ENCODE assay signal across 32 cellular contexts in genomic region chr19:33895366-33895765, GRCh38.
DNase-seq lines count a peak whose midpoint lies in the region; ATAC-seq, FAIRE-seq and TF ChIP-seq lines count a peak whose summit lies in the region.
"Had no signal": no experiment of that assay in that cellular context is flagged by ENCODE, and none has a peak within 500 bp of the region (broad histone marks: within the 10 kb centered on the region; RNA-seq: fewer than 3 reads in every experiment).

No MANE protein-coding gene starts in this region.

- peak overlapping the region; percentile 46 for H3K4me3 Mint-ChIP-seq in neural progenitor cell
- H3K4me3 Mint-ChIP-seq: B cell; CD14-positive monocyte; CD4-positive, alpha-beta memory T cell; CD4-positive, alpha-beta T cell; CD4-positive, CD25-positive, alpha-beta regulatory T cell; CD8-positive, alpha-beta memory T cell; CD8-positive, alpha-beta T cell had no signal

- no peak overlapping the region for H3K4me3 ChIP-seq in A549
- no peak overlapping the region for H3K4me3 ChIP-seq in neural progenitor cell
- H3K4me3 ChIP-seq: BLaER1; BLaER1 treated with 17β-estradiol and CSF1 and Interleukin-3, amounts not matched to agents 10 nM and 100 nM had no signal

- H3K4me1 ChIP-seq in A549: no peaks in the 10 kb centered on the region
- no peaks in the 10 kb centered on the region for H3K4me1 ChIP-seq in neural progenitor cell
- H3K4me1 ChIP-seq: BE2C; BLaER1; BLaER1 treated with 17β-estradiol and CSF1 and Interleukin-3, amounts not matched to agents 10 nM and 100 nM; Caco-2 had no signal

- in situ Hi-C loops in KBM-7 (cut with MboI; ENCODE audit: low pct_unique_long_range_greater_than_20kb, low sequenced_read_pairs): no loop called here

- no peak overlapping the region for H2AFZ ChIP-seq in neural progenitor cell (replicated peaks)

- TF ChIP-seq EP300 in A549 (IDR thresholded peaks at IDR 0.05): no peak

- no peaks in the 10 kb centered on the region for H3K79me2 ChIP-seq in neural progenitor cell (ENCODE audit: low read depth)

- no peaks in the 10 kb centered on the region for H3K36me3 Mint-ChIP-seq in neural progenitor cell
- H3K36me3 Mint-ChIP-seq: CD14-positive monocyte; CD4-positive, CD25-positive, alpha-beta regulatory T cell; CD8-positive, alpha-beta T cell had no signal

- no peaks in the 10 kb centered on the region for H3K36me3 ChIP-seq in neural progenitor cell
- H3K36me3 ChIP-seq: BE2C; BLaER1; BLaER1 treated with 17β-estradiol and CSF1 and Interleukin-3, amounts not matched to agents 10 nM and 100 nM had no signal

- peak; percentile 60 to 65; a peak in 5 of 6 replicates for ATAC-seq in A549
- ATAC-seq: CD8-positive, alpha-beta T cell had no signal

- no peaks in the 10 kb centered on the region for H3K4me1 Mint-ChIP-seq in neural progenitor cell
- H3K4me1 Mint-ChIP-seq: B cell; CD14-positive monocyte; CD4-positive, alpha-beta memory T cell; CD4-positive, CD25-positive, alpha-beta regulatory T cell; CD8-positive, alpha-beta memory T cell had no signal

- no peak for TF ChIP-seq POLR2A in A549 (IDR thresholded peaks at IDR 0.05; ENCODE audit: low read length)

- H3F3A ChIP-seq in neural progenitor cell (ENCODE audit: low read depth): no peaks in the 10 kb centered on the region

- H3K27ac ChIP-seq in A549 (no peak overlapping the region), neural progenitor cell (no peak overlapping the region)
- H3K27ac ChIP-seq: 22Rv1; BLaER1; BLaER1 treated with 17β-estradiol and CSF1 and Interleukin-3, amounts not matched to agents 10 nM and 100 nM; C4-2B had no signal

- H3K27ac Mint-ChIP-seq in neural progenitor cell: no peak overlapping the region
- H3K27ac Mint-ChIP-seq: B cell; CD4-positive, alpha-beta memory T cell; CD4-positive, alpha-beta T cell; CD4-positive, CD25-positive, alpha-beta regulatory T cell; CD8-positive, alpha-beta memory T cell; CD8-positive, alpha-beta T cell had no signal

- DNase-seq in A549 (ENCODE audit: low read depth in 1 of 2, low spot score in 1 of 2): no peak
- no peak for DNase-seq in neural progenitor cell (ENCODE audit: low spot score)
- DNase-seq in NCI-H2227 (lab: John Stamatoyannopoulos, UW; ENCODE audit: unreplicated experiment): no peak
- no peak for DNase-seq in KBM-7
- DNase-seq: 8988T; ACHN; AML-193; BE2C; C1 segment of cervical spinal cord; Caco-2; Calu3; CD4-positive, alpha-beta memory T cell; CD4-positive, alpha-beta T cell; CD4-positive, CD25-positive, alpha-beta regulatory T cell; CD8-positive, alpha-beta memory T cell; CD8-positive, alpha-beta T cell; COR-L47; DMS 273 treated with DMSO at 0.1 percent for 48 hours; DMS153; DMS53; DMS79; DMS79 treated with DMSO at 0.1 percent for 48 hours; DND-41; EL had no signal

- WGBS in A549 (ENCODE audit: missing lambda C conversion rate): 6% methylated on average over 2 of the region's 2 CpGs

- no peak overlapping the region for H3K9ac ChIP-seq in neural progenitor cell
- H3K9ac ChIP-seq: BLaER1; BLaER1 treated with 17β-estradiol and CSF1 and Interleukin-3, amounts not matched to agents 10 nM and 100 nM had no signal

- FAIRE-seq in A549 (lab: Jason Lieb, UNC): peak; percentile 83
- FAIRE-seq: A204.1, D721Med had no signal

- POLR2A ChIA-PET in A549 (lab: Yijun Ruan, JAX): no interaction called here

- CTCF ChIA-PET in A549 (lab: Yijun Ruan, JAX): interaction anchor here (1.9 kb wide), 1 partner anchor 117 kb away, joined by 6 read pairs; no protein-coding TSS in a partner anchor

- H3K4me2 ChIP-seq in A549 (no peak overlapping the region), neural progenitor cell (no peak overlapping the region)
- H3K4me2 ChIP-seq: BLaER1; BLaER1 treated with 17β-estradiol and CSF1 and Interleukin-3, amounts not matched to agents 10 nM and 100 nM had no signal

- no peak for TF ChIP-seq RAD21 in A549 (conservative IDR thresholded peaks at IDR 0.05 in 1 of 2, IDR thresholded peaks at IDR 0.05 in 1 of 2)

- no peaks in the 10 kb centered on the region for H4K20me1 ChIP-seq in neural progenitor cell (ENCODE audit: low read depth)
- H4K20me1 ChIP-seq: BLaER1; BLaER1 treated with 17β-estradiol and CSF1 and Interleukin-3, amounts not matched to agents 10 nM and 100 nM had no signal

- H3K9me3 ChIP-seq in A549: peaks cover 31% of the 10 kb centered on the region
- H3K9me3 ChIP-seq in neural progenitor cell (ENCODE audit: low read depth): peaks cover 11% of the 10 kb centered on the region
- H3K9me3 ChIP-seq: BE2C had no signal

- TF ChIP-seq CTCF in A549 (IDR thresholded peaks at IDR 0.05) (no peak), neural progenitor cell (IDR thresholded peaks at IDR 0.05) (no peak)

- H3K27me3 Mint-ChIP-seq in neural progenitor cell (ENCODE audit: insufficient read depth, low read depth): peaks cover 8% of the 10 kb centered on the region

- H3K27me3 ChIP-seq in neural progenitor cell: no peaks in the 10 kb centered on the region
- H3K27me3 ChIP-seq: BE2C; BLaER1; BLaER1 treated with 17β-estradiol and CSF1 and Interleukin-3, amounts not matched to agents 10 nM and 100 nM had no signal

- H3K9me3 Mint-ChIP-seq in neural progenitor cell: peaks cover 26% of the 10 kb centered on the region

TF ChIP-seq in A549, 52 proteins besides CTCF, POLR2A, EP300 and RAD21:
- TF ChIP-seq JUN (IDR thresholded peaks at IDR 0.05): no peak
- TF ChIP-seq HEYL (CRISPR knock-in tag; IDR thresholded peaks at IDR 0.05): no peak
- TF ChIP-seq ZFP36 (IDR thresholded peaks at IDR 0.05; ENCODE audit: borderline replicate concordance, partially characterized antibody): no peak
- TF ChIP-seq REST (IDR thresholded peaks at IDR 0.05): no peak
- no peak for TF ChIP-seq HES2 (IDR thresholded peaks at IDR 0.05)
- no peak for TF ChIP-seq ZNF302 (CRISPR knock-in tag; IDR thresholded peaks at IDR 0.05)
- TF ChIP-seq ZSCAN20 (CRISPR knock-in tag; IDR thresholded peaks at IDR 0.05): no peak
- no peak for TF ChIP-seq HMGXB4 (CRISPR knock-in tag; IDR thresholded peaks at IDR 0.05; ENCODE audit: borderline replicate concordance)
- TF ChIP-seq ESRRA (IDR thresholded peaks at IDR 0.05; ENCODE audit: borderline replicate concordance, low read length): no peak
- TF ChIP-seq NFE2L2 (conservative IDR thresholded peaks at IDR 0.05; ENCODE audit: low read length): no peak
- TF ChIP-seq MYC (IDR thresholded peaks at IDR 0.05; ENCODE audit: borderline replicate concordance, low read length): no peak
- no peak for TF ChIP-seq TP53 (CRISPR knock-in tag; IDR thresholded peaks at IDR 0.05)
